In the genomic region with DNA sequence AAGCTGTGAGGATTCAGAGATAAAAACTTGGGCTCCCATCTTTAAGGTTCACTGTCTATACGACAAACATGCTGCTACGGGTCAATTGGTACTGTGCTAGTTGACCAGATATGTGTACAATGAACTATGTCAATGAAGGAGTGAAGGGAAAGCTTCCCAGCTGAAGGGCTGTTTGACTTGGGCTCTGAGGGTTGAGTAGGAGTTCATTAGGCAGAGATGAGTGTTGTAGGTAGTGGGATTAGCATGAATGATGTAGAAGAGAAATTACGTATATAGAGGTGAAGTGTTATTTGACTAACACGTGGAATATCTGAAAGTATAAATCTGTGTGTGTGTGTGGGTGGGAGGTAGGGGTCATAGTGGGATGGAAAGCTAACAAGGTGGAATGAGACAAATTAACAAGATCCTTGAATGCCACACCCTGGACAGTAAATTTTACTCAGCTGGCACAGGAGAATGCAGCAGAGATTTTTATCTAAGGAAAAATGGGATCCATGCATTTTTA, we compare ENCODE assay signal across 21 cellular contexts.
"Had no signal": no experiment of that assay in that cellular context is flagged by ENCODE, and none has a peak within 500 bp of the region (broad histone marks: within the 10 kb centered on the region; RNA-seq: fewer than 3 reads in every experiment).

No MANE protein-coding gene starts in this region.

- H3K4me3 Mint-ChIP-seq: naive thymus-derived CD8-positive, alpha-beta T cell; stimulated activated naive CD8-positive, alpha-beta T cell treated with anti-CD3 and anti-CD28 coated beads, Interleukin-15, amount 100 ng/mL, for 72 hours had no signal

- H3K4me1 Mint-ChIP-seq: stimulated activated naive CD8-positive, alpha-beta T cell treated with anti-CD3 and anti-CD28 coated beads, Interleukin-15, amount 100 ng/mL, for 72 hours had no signal

- H3K27ac ChIP-seq: dorsolateral prefrontal cortex, lower lobe of right lung, prostate gland, right atrium auricular region, suprapubic skin, transverse colon had no signal

- H3K4me3 ChIP-seq: dorsolateral prefrontal cortex, lower lobe of right lung, prostate gland, right atrium auricular region, smooth muscle cell, suprapubic skin, transverse colon had no signal

- H3K27ac Mint-ChIP-seq: stimulated activated naive CD8-positive, alpha-beta T cell treated with anti-CD3 and anti-CD28 coated beads, Interleukin-15, amount 100 ng/mL, for 72 hours had no signal

- H3K36me3 ChIP-seq: lower lobe of right lung, prostate gland, right atrium auricular region, suprapubic skin, transverse colon had no signal

- H3K4me2 ChIP-seq: smooth muscle cell had no signal

- H3K27me3 Mint-ChIP-seq: naive thymus-derived CD8-positive, alpha-beta T cell; stimulated activated naive CD8-positive, alpha-beta T cell treated with anti-CD3 and anti-CD28 coated beads, Interleukin-15, amount 100 ng/mL, for 72 hours had no signal

- H3K4me1 ChIP-seq: lower lobe of right lung, prostate gland, right atrium auricular region, suprapubic skin, transverse colon had no signal

- H3K27me3 ChIP-seq: dorsolateral prefrontal cortex, right atrium auricular region, suprapubic skin, transverse colon had no signal

- H3K9me3 ChIP-seq: lower lobe of right lung, prostate gland, right atrium auricular region, suprapubic skin, transverse colon had no signal

- FAIRE-seq: colon, frontal cortex, keratinocyte had no signal

- H3K9me3 Mint-ChIP-seq: naive thymus-derived CD8-positive, alpha-beta T cell; stimulated activated naive CD8-positive, alpha-beta T cell treated with anti-CD3 and anti-CD28 coated beads, Interleukin-15, amount 100 ng/mL, for 72 hours had no signal

- DNase-seq: dorsolateral prefrontal cortex; effector CD4-positive, alpha-beta T cell; hypothalamus; left ventricle myocardium superior; lower lobe of right lung; naive thymus-derived CD8-positive, alpha-beta T cell; nucleus accumbens; stimulated activated CD4-positive, alpha-beta T cell treated with anti-CD3 and anti-CD28 coated beads, Interleukin-12 subunit alpha, Interleukin-12 subunit beta, amount 100 ng/mL, for 4 hours; stimulated activated CD4-positive, alpha-beta T cell treated with anti-CD3 and anti-CD28 coated beads, Interleukin-1b, Interleukin-23, amount 100 ng/mL, for 48 hours; stimulated activated CD4-positive, alpha-beta T cell treated with anti-CD3 and anti-CD28 coated beads, Interleukin-4, amount 100 ng/mL, for 1 hour; stimulated activated CD8-positive, alpha-beta memory T cell treated with anti-CD3 and anti-CD28 coated beads, Interleukin-4, amount 100 ng/mL, for 48 hours; stimulated activated naive CD4-positive, alpha-beta T cell; stimulated activated naive CD8-positive, alpha-beta T cell treated with anti-CD3 and anti-CD28 coated beads, Interleukin-15, amount 100 ng/mL, for 72 hours; transverse colon had no signal
